In genomic region chr2:10311736-10312135, GRCh38 we compare ENCODE assay signal across 1 cellular context.
TF ChIP-seq lines count a peak whose summit lies in the region.

No MANE protein-coding gene starts in this region.

TF ChIP-seq in HepG2, 621 proteins besides CTCF, POLR2A, EP300 and RAD21 (continued from another document):
- TF ChIP-seq SNAPC4 (CRISPR knock-in tag; IDR thresholded peaks at IDR 0.05): no peak
